32 cellular contexts compared by ENCODE assay signal in genomic region chr2:135817466-135817865, GRCh38. TPM values are rescaled to one million over a fixed set of nuclear protein-coding genes. Genes with fewer than 3 reads are reported as not detected.
"Had no signal": no experiment of that assay in that cellular context is flagged by ENCODE, and none has a peak within 500 bp of the region (broad histone marks: within the 10 kb centered on the region; RNA-seq: fewer than 3 reads in every experiment).

No MANE protein-coding gene starts in this region.

- H3K36me3 Mint-ChIP-seq: natural killer cell had no signal

- H3K27ac Mint-ChIP-seq: natural killer cell; progenitor cell of endocrine pancreas; stimulated activated naive CD8-positive, alpha-beta T cell treated with anti-CD3 and anti-CD28 coated beads, Interleukin-15, amount 100 ng/mL, for 72 hours had no signal

- H3K9ac ChIP-seq: parathyroid adenoma had no signal

- H3K9me3 Mint-ChIP-seq: natural killer cell had no signal

- H3K4me1 ChIP-seq: esophagus muscularis mucosa, foreskin keratinocyte, gastroesophageal sphincter, heart left ventricle, parathyroid adenoma, suprapubic skin, thyroid gland, vagina had no signal

- ATAC-seq: foreskin keratinocyte; gastroesophageal sphincter; heart left ventricle; left lobe of liver; natural killer cell; sciatic nerve; stimulated activated naive CD8-positive, alpha-beta T cell treated with anti-CD3 and anti-CD28 coated beads, Interleukin-15, amount 100 ng/mL, for 72 hours had no signal

- H3K36me3 ChIP-seq: esophagus muscularis mucosa, gastroesophageal sphincter, heart left ventricle, suprapubic skin, thyroid gland, vagina had no signal

- H3K27me3 Mint-ChIP-seq: stimulated activated naive CD8-positive, alpha-beta T cell treated with anti-CD3 and anti-CD28 coated beads, Interleukin-15, amount 100 ng/mL, for 72 hours had no signal

- H2AFZ ChIP-seq: hepatocyte, parathyroid adenoma had no signal

- H3K9me3 ChIP-seq: suprapubic skin, thyroid gland, vagina had no signal

- H3K27me3 ChIP-seq: esophagus muscularis mucosa, heart left ventricle, hepatocyte, suprapubic skin, thyroid gland, vagina had no signal

- H3K4me3 ChIP-seq: coronary artery, esophagus muscularis mucosa, gastroesophageal sphincter, heart left ventricle, hepatocyte, smooth muscle cell, suprapubic skin, thyroid gland, vagina had no signal

- DNase-seq: dermis blood vessel endothelial cell; effector memory CD4-positive, alpha-beta T cell; foreskin keratinocyte; heart left ventricle; kidney; mammary epithelial cell; natural killer cell; stimulated activated CD4-positive, alpha-beta T cell treated with anti-CD3 and anti-CD28 coated beads, Interleukin-12 subunit alpha, Interleukin-12 subunit beta, amount 100 ng/mL, for 4 hours; stimulated activated CD4-positive, alpha-beta T cell treated with anti-CD3 and anti-CD28 coated beads, Interleukin-1b, Interleukin-23, amount 100 ng/mL, for 48 hours; stimulated activated CD4-positive, alpha-beta T cell treated with anti-CD3 and anti-CD28 coated beads, Interleukin-4, amount 100 ng/mL, for 1 hour; stimulated activated CD8-positive, alpha-beta memory T cell treated with anti-CD3 and anti-CD28 coated beads, Interleukin-4, amount 100 ng/mL, for 48 hours; stimulated activated naive CD4-positive, alpha-beta T cell; stimulated activated naive CD8-positive, alpha-beta T cell treated with anti-CD3 and anti-CD28 coated beads, Interleukin-15, amount 100 ng/mL, for 72 hours; thyroid gland; trophoblast cell had no signal

- H3K4me3 Mint-ChIP-seq: natural killer cell; stimulated activated naive CD8-positive, alpha-beta T cell treated with anti-CD3 and anti-CD28 coated beads, Interleukin-15, amount 100 ng/mL, for 72 hours had no signal

- H3K27ac ChIP-seq: coronary artery, esophagus muscularis mucosa, foreskin keratinocyte, gastroesophageal sphincter, heart left ventricle, hepatocyte, parathyroid adenoma, suprapubic skin, thyroid gland, vagina had no signal

- H3K4me2 ChIP-seq: hepatocyte, smooth muscle cell had no signal

RNA-seq across cellular contexts. Expression of gene LCT, which starts 19.5 kb away (rescaled TPM):
- total RNA-seq: dermis blood vessel endothelial cell, epithelial cell of proximal tubule, esophagus muscularis mucosa, foreskin keratinocyte, gastroesophageal sphincter, kidney, left lobe of liver, liver, mammary epithelial cell, suprapubic skin, ureter, vagina had no signal
- polyA plus RNA-seq: endothelial cell of umbilical vein, fibroblast of lung, foreskin keratinocyte, heart left ventricle, liver, neural cell, smooth muscle cell had no signal
